Comparison of ENCODE assay signal across 8 cellular contexts in genomic region chr12:69585189-69586062, GRCh38. TPM values are rescaled to one million over a fixed set of nuclear protein-coding genes. Genes with fewer than 3 reads are reported as not detected.
DNase-seq lines count a peak whose midpoint lies in the region; ATAC-seq and TF ChIP-seq lines count a peak whose summit lies in the region.

TSS of gene CCT2 (plus strand) at chr12:69585459. CDS start at chr12:69585522, 63 bp downstream.

- intact Hi-C loops in Right ventricle myocardium superior (cut with DNase I) = no loop called here

- DNase-seq in NCI-H1417 treated with DMSO at 0.1 percent for 48 hours (lab: John Stamatoyannopoulos, UW) (peak; percentile 82), SW480 (ENCODE audit: low spot score) (peak; percentile 92), Right ventricle myocardium superior (peak; percentile 99), tibial nerve (ENCODE audit: low spot score in 2 of 2) (peak; percentile 94 to 95)
- DNase-seq in activated naive CD8-positive, alpha-beta T cell treated with anti-CD3 and anti-CD28 coated beads, Interleukin-2, amount 50 U/mL, for 24 hours = peak; percentile 97

- 1% methylated on average over 54 to 63 of the region's 63 CpGs for WGBS in tibial nerve, 2 donors

- peaks cover 40% of the 10 kb centered on the region for H3K4me1 Mint-ChIP-seq in activated naive CD8-positive, alpha-beta T cell treated with anti-CD3 and anti-CD28 coated beads, Interleukin-2, amount 50 U/mL, for 24 hours

- H3K27ac Mint-ChIP-seq in activated naive CD8-positive, alpha-beta T cell treated with anti-CD3 and anti-CD28 coated beads, Interleukin-2, amount 50 U/mL, for 24 hours = peak within 1 kb of the TSS; percentile 95

- H3K9me3 Mint-ChIP-seq in activated naive CD8-positive, alpha-beta T cell treated with anti-CD3 and anti-CD28 coated beads, Interleukin-2, amount 50 U/mL, for 24 hours = no peaks in the 10 kb centered on the region

- TF ChIP-seq EP300 in tibial nerve (IDR thresholded peaks at IDR 0.05) = peak; percentile 74 to 92

- H3K36me3 Mint-ChIP-seq in activated naive CD8-positive, alpha-beta T cell treated with anti-CD3 and anti-CD28 coated beads, Interleukin-2, amount 50 U/mL, for 24 hours (ENCODE audit: low read depth) = peaks cover 39% of the 10 kb centered on the region

- peak; percentile 12 to 81 for TF ChIP-seq POLR2A in tibial nerve (IDR thresholded peaks at IDR 0.05)

- H3K4me3 ChIP-seq in GM12875 (ENCODE audit: low read depth, low read length) (peak within 1 kb of the TSS; percentile 100), parathyroid adenoma (ENCODE audit: low read depth, low read length) (peak within 1 kb of the TSS; percentile 97), tibial nerve (peak within 1 kb of the TSS; percentile 67 to 86 (median 82))

- H3K4me3 Mint-ChIP-seq in activated naive CD8-positive, alpha-beta T cell treated with anti-CD3 and anti-CD28 coated beads, Interleukin-2, amount 50 U/mL, for 24 hours = peak within 1 kb of the TSS; percentile 92

- H2AFZ ChIP-seq in parathyroid adenoma = peak within 1 kb of the TSS; percentile 77

- H3K4me2 ChIP-seq in parathyroid adenoma (ENCODE audit: low read length) = peak within 1 kb of the TSS; percentile 65

- peak within 1 kb of the TSS; percentile 71 for H3K27ac ChIP-seq in parathyroid adenoma
- H3K27ac ChIP-seq in tibial nerve = peak within 1 kb of the TSS; percentile 66 to 91 (median 76)

- H3K27me3 ChIP-seq in parathyroid adenoma (ENCODE audit: control insufficient read depth, insufficient read depth, low read length) (no peaks in the 10 kb centered on the region), tibial nerve (no peaks in the 10 kb centered on the region)

- H3K9me3 ChIP-seq in parathyroid adenoma (ENCODE audit: control insufficient read depth, low read length) = no peaks in the 10 kb centered on the region
- H3K9me3 ChIP-seq in tibial nerve = no peaks in the 10 kb centered on the region

- H3K27me3 Mint-ChIP-seq in activated naive CD8-positive, alpha-beta T cell treated with anti-CD3 and anti-CD28 coated beads, Interleukin-2, amount 50 U/mL, for 24 hours = no peaks in the 10 kb centered on the region

- peaks cover 4% of the 10 kb centered on the region for H3K4me1 ChIP-seq in parathyroid adenoma
- H3K4me1 ChIP-seq in tibial nerve = peaks cover 0 to 17% (median 6%) of the 10 kb centered on the region in 4 donors

- peak; percentile 38; the same call in 1 of the 2 replicates for TF ChIP-seq CTCF in GM12875 (IDR thresholded peaks at IDR 0.05; ENCODE audit: borderline replicate concordance, insufficient read depth, low read depth, low read length)
- peak; percentile 24 for TF ChIP-seq CTCF in parathyroid adenoma (IDR thresholded peaks at IDR 0.05)
- TF ChIP-seq CTCF in tibial nerve (IDR thresholded peaks at IDR 0.05) = peak in 3 of 5 experiments; percentile 19 to 58 (median 27)

- peak; percentile 98 for ATAC-seq in HG02798 (IDR thresholded peaks at IDR 0.05; ENCODE audit: poor library complexity, unreplicated experiment)
- ATAC-seq in activated naive CD8-positive, alpha-beta T cell treated with anti-CD3 and anti-CD28 coated beads, Interleukin-2, amount 50 U/mL, for 24 hours = peak; percentile 94
- ATAC-seq in Right ventricle myocardium superior (ENCODE audit: poor library complexity) = peak; percentile 100

- no peaks in the 10 kb centered on the region for H3K36me3 ChIP-seq in parathyroid adenoma (ENCODE audit: control insufficient read depth, insufficient read depth, low read length)
- peaks cover 0 to 37% (median 12%) of the 10 kb centered on the region in 3 donors for H3K36me3 ChIP-seq in tibial nerve

- peaks cover 4% of the 10 kb centered on the region for H3K79me2 ChIP-seq in parathyroid adenoma

- H3K9ac ChIP-seq in parathyroid adenoma = peak within 1 kb of the TSS; percentile 10

RNA-seq across cellular contexts. Expression of gene CCT2, which starts in this region (rescaled TPM):
- total RNA-seq in Right ventricle myocardium superior = 84.8 TPM
- 100 to 1,000 TPM in 1 of 4 donors, 10 to 100 TPM in 3; 57.7 to 108 (median 72.7) TPM for total RNA-seq in tibial nerve

Comparison
In these comparisons a context has a peak if more than half of its experiments do, and no peak if none do; other contexts are left out.
1. Peak in every context shown above with its lines: DNase-seq, ATAC-seq, H3K4me3 ChIP-seq and H3K27ac ChIP-seq.